ENCODE assay signal across 28 cellular contexts in the genomic region with DNA sequence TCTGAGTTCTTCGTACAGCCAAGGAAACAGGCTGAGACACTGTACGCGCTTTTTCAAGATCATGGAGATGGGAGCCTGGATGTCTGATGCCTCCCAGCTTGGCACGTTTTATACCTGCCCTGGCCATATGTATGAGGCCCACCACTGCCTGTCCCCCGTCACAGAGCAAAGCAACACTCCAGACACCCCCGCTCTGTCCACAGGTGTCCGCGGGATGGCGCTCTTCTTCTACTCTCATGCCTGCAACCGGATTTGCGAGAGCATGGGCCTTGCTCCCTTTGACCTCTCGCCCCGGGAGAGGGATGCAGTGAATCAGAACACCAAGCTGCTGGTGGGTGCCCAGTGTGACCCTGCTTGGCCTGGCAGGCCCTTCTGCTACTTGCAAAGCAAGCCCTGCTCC.
"Had no signal": no experiment of that assay in that cellular context is flagged by ENCODE, and none has a peak within 500 bp of the region (broad histone marks: within the 10 kb centered on the region; RNA-seq: fewer than 3 reads in every experiment).

No MANE protein-coding gene starts in this region.

- H3K9me3 Mint-ChIP-seq: activated CD4-positive, alpha-beta T cell treated with anti-CD3 and anti-CD28 coated beads, Interleukin-2, amount 10 ng/mL, durations not matched to agents 24 days and 14 days; activated naive CD4-positive, alpha-beta T cell treated with anti-CD3 and anti-CD28 coated beads, Interleukin-2, amount 50 U/mL, for 24 hours; activated T-helper 17 cell treated with anti-CD3 and anti-CD28 coated beads, Interleukin-2, amount 50 U/mL, for 72 hours had no signal

- H3K4me3 ChIP-seq: body of pancreas, breast epithelium, MG63, SJCRH30, SK-N-MC had no signal

- H3K27me3 Mint-ChIP-seq: activated CD4-positive, alpha-beta T cell treated with anti-CD3 and anti-CD28 coated beads, Interleukin-2, amount 10 ng/mL, durations not matched to agents 24 days and 14 days; activated CD8-positive, alpha-beta T cell treated with anti-CD3 and anti-CD28 coated beads for 36 hours; activated naive CD4-positive, alpha-beta T cell treated with anti-CD3 and anti-CD28 coated beads, Interleukin-2, amount 50 U/mL, for 24 hours; activated naive CD8-positive, alpha-beta T cell treated with anti-CD3 and anti-CD28 coated beads, Interleukin-2, amount 10 ng/mL, durations not matched to agents 7 days and 5 days; activated T-helper 17 cell treated with anti-CD3 and anti-CD28 coated beads, Interleukin-2, amount 50 U/mL, for 72 hours had no signal

- H3K4me1 ChIP-seq: body of pancreas, breast epithelium, SJCRH30 had no signal

- H3K27ac Mint-ChIP-seq: activated CD4-positive, alpha-beta T cell treated with anti-CD3 and anti-CD28 coated beads, Interleukin-2, amount 10 ng/mL, durations not matched to agents 24 days and 14 days; activated CD8-positive, alpha-beta T cell treated with anti-CD3 and anti-CD28 coated beads for 36 hours; activated naive CD4-positive, alpha-beta T cell treated with anti-CD3 and anti-CD28 coated beads, Interleukin-2, amount 50 U/mL, for 24 hours; activated naive CD8-positive, alpha-beta T cell treated with anti-CD3 and anti-CD28 coated beads, Interleukin-2, amount 10 ng/mL, durations not matched to agents 7 days and 5 days; activated T-cell treated with anti-CD3 and anti-CD28 coated beads, Interleukin-2, amount 50 U/mL, for 72 hours; T-helper 2 cell treated with Interferon-gamma antibody and Interleukin-4, amounts not matched to agents 5 μg/mL and 100 μg/mL, for 36 hours had no signal

- H3K27ac ChIP-seq: body of pancreas, breast epithelium, SJCRH30, SK-N-MC had no signal

- H3K9me3 ChIP-seq: body of pancreas, breast epithelium, SJCRH30 had no signal

- ATAC-seq: activated CD8-positive, alpha-beta T cell treated with anti-CD3 and anti-CD28 coated beads for 36 hours; activated T-cell treated with anti-CD3 and anti-CD28 coated beads, Interleukin-2, amount 50 U/mL, for 72 hours; activated T-helper 17 cell treated with anti-CD3 and anti-CD28 coated beads, Interleukin-2, amount 50 U/mL, for 72 hours; body of pancreas; Panc1 had no signal

- H3K4me3 Mint-ChIP-seq: activated CD4-positive, alpha-beta T cell treated with anti-CD3 and anti-CD28 coated beads, Interleukin-2, amount 10 ng/mL, durations not matched to agents 24 days and 14 days; activated CD8-positive, alpha-beta T cell treated with anti-CD3 and anti-CD28 coated beads for 36 hours; activated naive CD4-positive, alpha-beta T cell treated with anti-CD3 and anti-CD28 coated beads, Interleukin-2, amount 50 U/mL, for 24 hours; activated naive CD8-positive, alpha-beta T cell treated with anti-CD3 and anti-CD28 coated beads, Interleukin-2, amount 10 ng/mL, durations not matched to agents 7 days and 5 days; activated T-cell treated with anti-CD3 and anti-CD28 coated beads, Interleukin-2, amount 50 U/mL, for 72 hours; activated T-helper 17 cell treated with anti-CD3 and anti-CD28 coated beads, Interleukin-2, amount 50 U/mL, for 72 hours; T-helper 2 cell treated with Interferon-gamma antibody and Interleukin-4, amounts not matched to agents 5 μg/mL and 100 μg/mL, for 36 hours had no signal

- DNase-seq: activated CD4-positive, alpha-beta T cell treated with anti-CD3 and anti-CD28 coated beads, Interleukin-2, amount 10 ng/mL, durations not matched to agents 24 days and 14 days; activated CD4-positive, alpha-beta T cell treated with anti-CD3 and anti-CD28 coated beads, Interleukin-2, amount 50 U/mL, for 4 hours; activated CD4-positive, CD25-positive, alpha-beta regulatory T cell; activated CD8-positive, alpha-beta T cell treated with anti-CD3 and anti-CD28 coated beads for 36 hours; activated effector memory CD4-positive, alpha-beta T cell treated with anti-CD3 and anti-CD28 coated beads, Interleukin-2, amount 50 U/mL, for 16 hours; activated naive CD4-positive, alpha-beta T cell treated with Interleukin-2 at 50 U/mL for 16 hours; activated naive CD8-positive, alpha-beta T cell treated with anti-CD3 and anti-CD28 coated beads, Interleukin-2, amount 10 ng/mL, durations not matched to agents 7 days and 5 days; activated T-cell treated with anti-CD3 and anti-CD28 coated beads, Interleukin-2, amount 50 U/mL, for 1 hour; activated T-cell treated with anti-CD3 and anti-CD28 coated beads, Interleukin-2, amount 50 U/mL, for 72 hours; amygdala; body of pancreas; Kasumi-1; MG63; NCI-H1048; NCI-H1105 treated with DMSO at 0.1 percent for 48 hours; NCI-H1436; NCI-H1694; NCI-H1930; NCI-H345; NCI-H524 treated with DMSO at 0.1 percent for 48 hours; SHP77; SJCRH30 had no signal

- H3K4me1 Mint-ChIP-seq: activated T-helper 17 cell treated with anti-CD3 and anti-CD28 coated beads, Interleukin-2, amount 50 U/mL, for 72 hours had no signal

- H3K27me3 ChIP-seq: body of pancreas, breast epithelium, MG63, SJCRH30 had no signal
